Comparison of ENCODE assay signal across 18 cellular contexts in the genomic region with DNA sequence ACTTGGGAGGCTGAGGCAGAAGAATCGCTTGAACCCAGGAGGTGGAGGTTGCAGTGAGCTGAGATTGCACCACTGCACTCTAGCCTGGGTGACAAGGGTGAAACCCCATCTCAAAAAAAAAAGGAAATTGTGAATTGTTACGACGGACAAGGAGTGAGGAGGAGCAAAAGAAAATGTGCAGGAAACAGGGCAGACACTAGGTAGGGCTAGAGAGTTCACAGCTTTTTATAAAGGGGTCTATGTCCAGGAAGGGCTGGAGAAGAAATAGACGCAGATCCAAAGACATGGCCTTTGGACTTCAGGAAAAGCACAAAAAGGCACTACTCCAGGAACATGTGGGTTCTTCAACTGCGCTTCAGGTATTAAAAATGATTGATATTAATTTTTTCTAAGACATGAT.
"Had no signal": no experiment of that assay in that cellular context is flagged by ENCODE, and none has a peak within 500 bp of the region (broad histone marks: within the 10 kb centered on the region; RNA-seq: fewer than 3 reads in every experiment).

No MANE protein-coding gene starts in this region.

- H3K4me3 Mint-ChIP-seq: activated naive CD4-positive, alpha-beta T cell treated with anti-CD3 and anti-CD28 coated beads for 36 hours; brain; memory B cell; stimulated activated naive CD8-positive, alpha-beta T cell treated with anti-CD3 and anti-CD28 coated beads, Interleukin-15, amount 100 ng/mL, for 72 hours had no signal

- H3K4me1 ChIP-seq: foreskin keratinocyte, left lung, pancreas, SJCRH30 had no signal

- H3K4me3 ChIP-seq: dorsolateral prefrontal cortex, esophagus muscularis mucosa, left lung, pancreas, SJCRH30, thyroid gland had no signal

- ATAC-seq: foreskin keratinocyte; left lung; pancreas; stimulated activated naive CD8-positive, alpha-beta T cell treated with anti-CD3 and anti-CD28 coated beads, Interleukin-15, amount 100 ng/mL, for 72 hours had no signal

- DNase-seq: activated CD4-positive, alpha-beta T cell treated with anti-CD3 and anti-CD28 coated beads for 4 hours; activated naive CD4-positive, alpha-beta T cell treated with anti-CD3 and anti-CD28 coated beads for 36 hours; amygdala; dorsolateral prefrontal cortex; foreskin keratinocyte; head of caudate nucleus; islet precursor cell; left lung; pancreas; SJCRH30; stimulated activated CD4-positive, alpha-beta T cell treated with anti-CD3 and anti-CD28 coated beads, Interleukin-4, amount 100 ng/mL, for 1 hour; stimulated activated CD8-positive, alpha-beta memory T cell treated with anti-CD3 and anti-CD28 coated beads, Interleukin-4, amount 100 ng/mL, for 48 hours; stimulated activated naive CD8-positive, alpha-beta T cell treated with anti-CD3 and anti-CD28 coated beads, Interleukin-15, amount 100 ng/mL, for 72 hours; T1000; thyroid gland had no signal

- H3K27ac ChIP-seq: dorsolateral prefrontal cortex, esophagus muscularis mucosa, foreskin keratinocyte, left lung, pancreas, SJCRH30, thyroid gland had no signal

- H3K9me3 ChIP-seq: esophagus muscularis mucosa, left lung, pancreas, SJCRH30, thyroid gland had no signal

- H3K9me3 Mint-ChIP-seq: activated naive CD4-positive, alpha-beta T cell treated with anti-CD3 and anti-CD28 coated beads for 36 hours; brain; memory B cell; stimulated activated naive CD8-positive, alpha-beta T cell treated with anti-CD3 and anti-CD28 coated beads, Interleukin-15, amount 100 ng/mL, for 72 hours had no signal

- H3K27ac Mint-ChIP-seq: brain, memory B cell had no signal

- H3K27me3 Mint-ChIP-seq: brain; memory B cell; stimulated activated naive CD8-positive, alpha-beta T cell treated with anti-CD3 and anti-CD28 coated beads, Interleukin-15, amount 100 ng/mL, for 72 hours had no signal

- H3K27me3 ChIP-seq: dorsolateral prefrontal cortex, esophagus muscularis mucosa, foreskin keratinocyte, left lung, pancreas, SJCRH30, thyroid gland had no signal

- H3K4me1 Mint-ChIP-seq: brain had no signal
